Comparison of ENCODE assay signal across 8 cellular contexts in genomic region chr13:51585696-51586095, GRCh38. TPM values are rescaled to one million over a fixed set of nuclear protein-coding genes. Genes with fewer than 3 reads are reported as not detected.
DNase-seq lines count a peak whose midpoint lies in the region; ATAC-seq, FAIRE-seq and TF ChIP-seq lines count a peak whose summit lies in the region.

No MANE protein-coding gene starts in this region.

- H3K27me3 ChIP-seq in ACC112 (ENCODE audit: insufficient read depth, low read length) = no peaks in the 10 kb centered on the region
- no peaks in the 10 kb centered on the region for H3K27me3 ChIP-seq in iPS-20b (ENCODE audit: insufficient read depth, low read length)
- no peaks in the 10 kb centered on the region for H3K27me3 ChIP-seq in stomach smooth muscle (ENCODE audit: control insufficient read depth in 1 of 2, insufficient read depth in 2 of 2, low read length in 2 of 2)

- no peaks in the 10 kb centered on the region for H3K36me3 Mint-ChIP-seq in activated T-helper 1 cell treated with anti-CD3 and anti-CD28 coated beads, Interleukin-12 subunit alpha, Interleukin-12 subunit beta, Interleukin-2, Interleukin-4 antibody, amounts not matched to agents 30 ng/mL and 10 ng/mL and 1 ng/mL, durations not matched to agents 14 hours and 24 hours and 36 hours (ENCODE audit: low read depth)

- ATAC-seq in GM19452 (IDR thresholded peaks at IDR 0.05; ENCODE audit: unreplicated experiment) = no peak

- H3K4me3 Mint-ChIP-seq in activated T-helper 1 cell treated with anti-CD3 and anti-CD28 coated beads, Interleukin-12 subunit alpha, Interleukin-12 subunit beta, Interleukin-2, Interleukin-4 antibody, amounts not matched to agents 30 ng/mL and 10 ng/mL and 1 ng/mL, durations not matched to agents 14 hours and 24 hours and 36 hours = peak overlapping the region; percentile 94

- intact Hi-C loops in activated T-helper 1 cell treated with anti-CD3 and anti-CD28 coated beads, Interleukin-12 subunit alpha, Interleukin-12 subunit beta, Interleukin-2, Interleukin-4 antibody, amounts not matched to agents 30 ng/mL and 10 ng/mL and 1 ng/mL, durations not matched to agents 14 hours and 24 hours and 36 hours (cut with micrococcal nuclease) = loop anchor here (2.0 to 10.0 kb wide), 3 partner anchors 59 to 1793 kb away; partner anchors contain the start of genes KPNA3 and SPRYD7

- H3K4me3 ChIP-seq in ACC112 (ENCODE audit: low read depth, low read length) = peak overlapping the region; percentile 79
- peak overlapping the region; percentile 96 for H3K4me3 ChIP-seq in iPS-20b (ENCODE audit: low read length)
- H3K4me3 ChIP-seq in stomach smooth muscle (ENCODE audit: low read length in 2 of 2) = peak overlapping the region; percentile 85 to 94

- H3K27ac ChIP-seq in ACC112 (ENCODE audit: low read depth, low read length) (peak overlapping the region; percentile 55), iPS-20b (ENCODE audit: low read length) (no peak overlapping the region), stomach smooth muscle (ENCODE audit: low read length) (no peak overlapping the region), RWPE1 (no peak overlapping the region)

- H3K27ac Mint-ChIP-seq in activated T-helper 1 cell treated with anti-CD3 and anti-CD28 coated beads, Interleukin-12 subunit alpha, Interleukin-12 subunit beta, Interleukin-2, Interleukin-4 antibody, amounts not matched to agents 30 ng/mL and 10 ng/mL and 1 ng/mL, durations not matched to agents 14 hours and 24 hours and 36 hours = peak overlapping the region; percentile 89

- H3K36me3 ChIP-seq in ACC112 (ENCODE audit: insufficient read depth, low read length) (no peaks in the 10 kb centered on the region), iPS-20b (ENCODE audit: insufficient read depth, low read depth, low read length) (no peaks in the 10 kb centered on the region), stomach smooth muscle (ENCODE audit: control insufficient read depth in 2 of 2, insufficient read depth in 2 of 2, low read length in 2 of 2) (no peaks in the 10 kb centered on the region)

- FAIRE-seq in GM19239 (lab: Jason Lieb, UNC) = peak; percentile 65

- no peaks in the 10 kb centered on the region for H3K9me3 Mint-ChIP-seq in activated T-helper 1 cell treated with anti-CD3 and anti-CD28 coated beads, Interleukin-12 subunit alpha, Interleukin-12 subunit beta, Interleukin-2, Interleukin-4 antibody, amounts not matched to agents 30 ng/mL and 10 ng/mL and 1 ng/mL, durations not matched to agents 14 hours and 24 hours and 36 hours

- DNase-seq in GM19239 (ENCODE audit: insufficient read length, low spot score) (no peak), NCI-H2171 (lab: John Stamatoyannopoulos, UW) (no peak), RWPE1 (ENCODE audit: low spot score) (no peak)
- DNase-seq in activated T-helper 1 cell treated with anti-CD3 and anti-CD28 coated beads, Interleukin-12 subunit alpha, Interleukin-12 subunit beta, Interleukin-2, Interleukin-4 antibody, amounts not matched to agents 30 ng/mL and 10 ng/mL and 1 ng/mL, durations not matched to agents 14 hours and 24 hours and 36 hours (ENCODE audit: low spot score) = no peak

- peaks cover 49% of the 10 kb centered on the region for H3K4me1 ChIP-seq in ACC112 (ENCODE audit: control insufficient read depth, insufficient read depth, low read length, unreplicated experiment)
- peaks cover 49% of the 10 kb centered on the region for H3K4me1 ChIP-seq in iPS-20b (ENCODE audit: insufficient read depth, low read length)
- peaks cover 6% of the 10 kb centered on the region for H3K4me1 ChIP-seq in stomach smooth muscle (ENCODE audit: control insufficient read depth, insufficient read depth, low read length)

- no peaks in the 10 kb centered on the region for H3K27me3 Mint-ChIP-seq in activated T-helper 1 cell treated with anti-CD3 and anti-CD28 coated beads, Interleukin-12 subunit alpha, Interleukin-12 subunit beta, Interleukin-2, Interleukin-4 antibody, amounts not matched to agents 30 ng/mL and 10 ng/mL and 1 ng/mL, durations not matched to agents 14 hours and 24 hours and 36 hours (ENCODE audit: insufficient read depth)

- H3K9ac ChIP-seq in iPS-20b (ENCODE audit: low read depth, low read length) = peak overlapping the region; percentile 85; the same call in 1 of the 2 replicates
- H3K9ac ChIP-seq in stomach smooth muscle (ENCODE audit: low read length in 2 of 2) = peak overlapping the region in 1 of 2 donors; percentile 77

- POLR2A ChIA-PET in RWPE1 (lab: Yijun Ruan, JAX; ENCODE audit: low non-redundant PET) = no interaction called here

- no peak overlapping the region for H2AFZ ChIP-seq in ACC112 (ENCODE audit: low read length, unreplicated experiment)

- H3K9me3 ChIP-seq in iPS-20b (ENCODE audit: insufficient read depth, low read depth, low read length) (no peaks in the 10 kb centered on the region), stomach smooth muscle (ENCODE audit: control insufficient read depth in 2 of 2, low read length in 2 of 2) (no peaks in the 10 kb centered on the region)

- peaks cover 58% of the 10 kb centered on the region for H3K4me1 Mint-ChIP-seq in activated T-helper 1 cell treated with anti-CD3 and anti-CD28 coated beads, Interleukin-12 subunit alpha, Interleukin-12 subunit beta, Interleukin-2, Interleukin-4 antibody, amounts not matched to agents 30 ng/mL and 10 ng/mL and 1 ng/mL, durations not matched to agents 14 hours and 24 hours and 36 hours (ENCODE audit: low read depth)

- peaks cover 62% of the 10 kb centered on the region for H3K79me2 ChIP-seq in ACC112 (ENCODE audit: control insufficient read depth, insufficient read depth, low read length, unreplicated experiment)

- no peak for TF ChIP-seq CTCF in RWPE1 (conservative IDR thresholded peaks at IDR 0.05; ENCODE audit: low read depth)

- CTCF ChIA-PET in RWPE1 (lab: Yijun Ruan, JAX) = interaction anchor here (0.6 to 1.7 kb wide), 2 partner anchors 59 to 212 kb away, joined by 3 to 5 read pairs; no protein-coding TSS in a partner anchor

RNA-seq across cellular contexts. Expression of gene WDFY2, which starts 1.4 kb away (rescaled TPM):
- total RNA-seq in activated T-helper 1 cell treated with anti-CD3 and anti-CD28 coated beads, Interleukin-12 subunit alpha, Interleukin-12 subunit beta, Interleukin-2, Interleukin-4 antibody, amounts not matched to agents 30 ng/mL and 10 ng/mL and 1 ng/mL, durations not matched to agents 14 hours and 24 hours and 36 hours = 7.5 and 11.4 TPM in 2 replicates
